ENCODE assay signal across 11 cellular contexts in genomic region chr6:91126876-91127275, GRCh38.
"Had no signal": no experiment of that assay in that cellular context is flagged by ENCODE, and none has a peak within 500 bp of the region (broad histone marks: within the 10 kb centered on the region; RNA-seq: fewer than 3 reads in every experiment).

No MANE protein-coding gene starts in this region.

- H3K4me3 Mint-ChIP-seq: GM23338, H9, HFFc6 had no signal

- H3K4me3 ChIP-seq: GM23248, GM23338, HAP-1 had no signal

- ATAC-seq: HCT116 had no signal

- H2AFZ ChIP-seq: GM23248, GM23338 had no signal

- H3K4me2 ChIP-seq: GM23338 had no signal

- H3K4me1 ChIP-seq: HAP-1 had no signal

- H3K27ac ChIP-seq: GM23248 had no signal

- H3K36me3 ChIP-seq: HAP-1 had no signal

- FAIRE-seq: H1, H54 had no signal

- H3K9me3 ChIP-seq: HAP-1 had no signal

- DNase-seq: GM23248, GOT3, H7, H9, HCEC 1CT, HFFc6 had no signal

- H3K27ac Mint-ChIP-seq: GM23338, HFFc6 had no signal

- H3K9ac ChIP-seq: GM23248 had no signal

- H3K9me3 Mint-ChIP-seq: GM23338, H9 had no signal
